Comparison of ENCODE assay signal across 28 cellular contexts in genomic region chr7:121610243-121610642, GRCh38.
A peak's percentile ranks its signal among the peaks of the same experiment; 100 is the strongest.
DNase-seq lines count a peak whose midpoint lies in the region; ATAC-seq and TF ChIP-seq lines count a peak whose summit lies in the region.
"Had no signal": no experiment of that assay in that cellular context is flagged by ENCODE, and none has a peak within 500 bp of the region (broad histone marks: within the 10 kb centered on the region; RNA-seq: fewer than 3 reads in every experiment).

No MANE protein-coding gene starts in this region.

- peak; percentile 49 for DNase-seq in LNCaP clone FGC (ENCODE audit: low read depth)
- DNase-seq in epithelial cell of esophagus (ENCODE audit: low read depth) = peak; percentile 25
- DNase-seq in myocyte (ENCODE audit: low read depth) = peak; percentile 91
- no peak for DNase-seq in MG63
- no peak for DNase-seq in mucosa of gallbladder (ENCODE audit: low spot score)
- no peak for DNase-seq in PC-3
- DNase-seq: activated B cell treated with CpG ODN at 0.5 μM for 24 hours; activated CD4-positive, alpha-beta T cell treated with anti-CD3 and anti-CD28 coated beads, Interleukin-2, amount 50 U/mL, for 4 hours; activated naive CD4-positive, alpha-beta T cell; activated T-cell treated with anti-CD3 and anti-CD28 coated beads, Interleukin-2, amount 50 U/mL, for 72 hours; adrenal gland; DMS53; effector memory CD4-positive, alpha-beta T cell; erythroblast; foreskin keratinocyte; mesenchymal stem cell; naive B cell; NCI-H1417 treated with DMSO at 0.1 percent for 48 hours; NCI-H2107; NCI-H510A; nucleus accumbens; Peyer's patch; SJCRH30; stimulated activated CD4-positive, alpha-beta T cell treated with anti-CD3 and anti-CD28 coated beads, Interleukin-2, amount 100 ng/mL, for 24 hours; transverse colon had no signal

- H3K9me2 ChIP-seq in PC-3 (replicated peaks; ENCODE audit: low read length) = no peaks in the 10 kb centered on the region

- H3K36me3 ChIP-seq in MG63 (no peaks in the 10 kb centered on the region), PC-3 (ENCODE audit: low read depth, low read length) (no peaks in the 10 kb centered on the region)
- H3K36me3 ChIP-seq: adrenal gland, Peyer's patch, SJCRH30, transverse colon had no signal

- ATAC-seq in PC-3 = no peak
- ATAC-seq in HG03378 (IDR thresholded peaks at IDR 0.05; ENCODE audit: unreplicated experiment) = no peak
- ATAC-seq: activated T-cell treated with anti-CD3 and anti-CD28 coated beads, Interleukin-2, amount 50 U/mL, for 72 hours; foreskin keratinocyte had no signal

- no peaks in the 10 kb centered on the region for H3K4me1 ChIP-seq in PC-3 (ENCODE audit: insufficient read depth, low read length)
- H3K4me1 ChIP-seq: Peyer's patch, SJCRH30 had no signal

- no peaks in the 10 kb centered on the region for H3K27me3 ChIP-seq in MG63
- H3K27me3 ChIP-seq in PC-3 (ENCODE audit: low read length) = peaks cover 39% of the 10 kb centered on the region
- H3K27me3 ChIP-seq: adrenal gland, foreskin keratinocyte, Peyer's patch, SJCRH30, transverse colon had no signal

- no TSS peak for BruUV-seq in PC-3 (replicated peaks; lab: Mats Ljungman, UMichigan)

- H3K9ac ChIP-seq in PC-3 (ENCODE audit: low read length) = no peak overlapping the region

- H3F3A ChIP-seq in PC-3 (ENCODE audit: low read length, unreplicated experiment) = no peaks in the 10 kb centered on the region

- POLR2A ChIA-PET in PC-3 (lab: Charles Lee; ENCODE audit: unreplicated experiment) = no interaction called here

- H4K20me1 ChIP-seq in PC-3 (ENCODE audit: low read length) = no peaks in the 10 kb centered on the region

- no peak overlapping the region for H2AFZ ChIP-seq in PC-3 (ENCODE audit: low read length)

- H3K4me3 ChIP-seq in LNCaP clone FGC (ENCODE audit: low read depth, low read length) (no peak overlapping the region), epithelial cell of esophagus (ENCODE audit: low read length) (no peak overlapping the region), MG63 (no peak overlapping the region), PC-3 (ENCODE audit: low read length) (no peak overlapping the region)
- H3K4me3 ChIP-seq: adrenal gland, coronary artery, Peyer's patch, SJCRH30, transverse colon had no signal

- TF ChIP-seq CTCF in 22Rv1 (IDR thresholded peaks at IDR 0.05) (no peak), LNCaP clone FGC (IDR thresholded peaks at IDR 0.05; ENCODE audit: control insufficient read depth, extremely low read depth, insufficient read depth) (no peak), epithelial cell of esophagus (IDR thresholded peaks at IDR 0.05; ENCODE audit: insufficient read depth, low read depth, low read length, missing control alignments) (no peak), PC-3 (conservative IDR thresholded peaks at IDR 0.05; ENCODE audit: low read depth, low read length) (no peak)

- H3K9me3 ChIP-seq in MG63 = no peaks in the 10 kb centered on the region
- no peaks in the 10 kb centered on the region for H3K9me3 ChIP-seq in PC-3 (ENCODE audit: low read length)
- H3K9me3 ChIP-seq: adrenal gland, Peyer's patch, SJCRH30, transverse colon had no signal

- intact Hi-C loops in PC-3 (cut with micrococcal nuclease) = no loop called here

- no peak overlapping the region for H3K4me2 ChIP-seq in PC-3 (ENCODE audit: low read length)

- CTCF ChIA-PET in PC-3 (lab: Charles Lee) = no interaction called here

- H3K27ac ChIP-seq in 22Rv1 (peak overlapping the region; percentile 72), PC-3 (ENCODE audit: low read length) (no peak overlapping the region)
- H3K27ac ChIP-seq: adrenal gland, coronary artery, foreskin keratinocyte, Peyer's patch, SJCRH30, transverse colon had no signal

- no peaks in the 10 kb centered on the region for H3K79me2 ChIP-seq in PC-3 (ENCODE audit: low read length)

Comparison
In these comparisons a context has a peak if more than half of its experiments do, and no peak if none do; other contexts are left out.
1. DNase-seq: peak in LNCaP clone FGC (single experiment), epithelial cell of esophagus (single experiment) and myocyte (single experiment); none in MG63 (single experiment), mucosa of gallbladder (single experiment) and PC-3 (single experiment).